In the genomic region with DNA sequence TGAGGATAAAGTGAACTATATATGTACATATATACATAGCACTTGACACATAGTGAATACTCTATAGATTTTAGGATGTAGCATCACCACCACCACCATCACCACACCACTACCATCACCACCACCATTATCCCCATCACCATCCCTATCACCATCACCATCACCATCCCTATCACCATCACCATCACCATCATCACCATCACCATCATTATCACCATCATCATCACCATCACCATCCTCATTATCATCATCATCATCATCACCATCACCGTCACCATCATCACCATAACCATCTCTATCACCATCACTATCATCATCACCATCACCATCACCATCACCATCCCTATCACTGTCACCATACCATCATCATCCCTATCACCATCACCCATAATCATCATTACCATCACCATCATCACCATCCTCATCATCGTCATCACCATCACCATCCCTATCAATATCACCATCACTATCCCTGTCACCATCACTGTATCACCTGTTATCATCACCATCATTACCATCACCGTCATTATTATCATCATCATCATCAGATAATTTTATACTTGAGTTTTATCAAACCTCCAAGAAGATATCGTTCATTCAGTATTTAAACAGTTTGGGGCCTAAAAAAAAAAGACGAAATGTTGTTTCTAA, we compare ENCODE assay signal across 20 cellular contexts.
DNase-seq lines count a peak whose midpoint lies in the region; ATAC-seq, FAIRE-seq and TF ChIP-seq lines count a peak whose summit lies in the region.
"Had no signal": no experiment of that assay in that cellular context is flagged by ENCODE, and none has a peak within 500 bp of the region (broad histone marks: within the 10 kb centered on the region; RNA-seq: fewer than 3 reads in every experiment).

No MANE protein-coding gene starts in this region.

- H2BK15ac ChIP-seq in H1 (ENCODE audit: low read length) (no peak overlapping the region), mesenchymal stem cell (ENCODE audit: low read depth, poor library complexity, severe bottlenecking) (no peak overlapping the region)

- TF ChIP-seq POLR2A in H54 (IDR thresholded peaks at IDR 0.05; ENCODE audit: low read depth, low read length) (no peak), H1 (IDR thresholded peaks at IDR 0.05; ENCODE audit: control extremely low read depth in 1 of 2, low read depth in 2 of 2, low read length in 2 of 2) (no peak)

- no peaks in the 10 kb centered on the region for H3K79me2 ChIP-seq in H1 (ENCODE audit: control insufficient read depth in 1 of 2, insufficient read depth in 2 of 2, low read length in 2 of 2)

- H2BK5ac ChIP-seq in H1 (ENCODE audit: low read depth, low read length) (no peak overlapping the region), mesenchymal stem cell (ENCODE audit: low read depth, low read length, poor library complexity, severe bottlenecking) (no peak overlapping the region)

- peaks cover 0 to 5% (median 0%) of the 10 kb centered on the region in 4 experiments; a peak in 3 of 8 replicates for H3K36me3 ChIP-seq in H1 (ENCODE audit: control insufficient read depth in 2 of 4, insufficient read depth in 4 of 4, low read length in 3 of 4)
- no peaks in the 10 kb centered on the region for H3K36me3 ChIP-seq in mesenchymal stem cell (ENCODE audit: control insufficient read depth in 1 of 2, insufficient read depth in 2 of 2, low read depth in 1 of 2, low read length in 2 of 2)
- H3K36me3 ChIP-seq: BE2C had no signal

- H3K4ac ChIP-seq in H1 (replicated peaks; ENCODE audit: insufficient read length, low read depth, low read length) = no peak overlapping the region
- H3K4ac ChIP-seq in mesenchymal stem cell (ENCODE audit: low read depth in 1 of 2, low read length in 2 of 2) = no peak overlapping the region

- no peaks in the 10 kb centered on the region for H3K79me1 ChIP-seq in H1 (ENCODE audit: low read depth, low read length)
- H3K79me1 ChIP-seq in mesenchymal stem cell (replicated peaks; ENCODE audit: low read length, poor library complexity, severe bottlenecking) = no peaks in the 10 kb centered on the region

- H3K18ac ChIP-seq in H1 (ENCODE audit: extremely low read depth, low read length) (no peak overlapping the region), mesenchymal stem cell (ENCODE audit: low read depth in 1 of 2, low read length in 2 of 2) (no peak overlapping the region)

- no peak overlapping the region for H4K91ac ChIP-seq in H1 (replicated peaks; ENCODE audit: insufficient read length, low read length)
- H4K91ac ChIP-seq in mesenchymal stem cell (ENCODE audit: low read length) = no peak overlapping the region

- POLR2A ChIA-PET in H1 (lab: Charles Lee; ENCODE audit: partially characterized antibody) = no interaction called here

- no peak overlapping the region for H3K27ac ChIP-seq in H1 (ENCODE audit: low read depth, low read length)
- H3K27ac ChIP-seq in mesenchymal stem cell (ENCODE audit: low read length, poor library complexity, severe bottlenecking) = no peak overlapping the region
- H3K27ac ChIP-seq: GM23248, HL-60 had no signal

- H3K9ac ChIP-seq in H1 (replicated peaks in 1 of 4; ENCODE audit: extremely low read depth in 1 of 4, low read depth in 3 of 4, low read length in 3 of 4) (no peak overlapping the region), mesenchymal stem cell (ENCODE audit: low read length) (no peak overlapping the region)
- H3K9ac ChIP-seq: GM23248 had no signal

- H2BK120ac ChIP-seq in H1 (replicated peaks; ENCODE audit: low read depth, low read length) (no peak overlapping the region), mesenchymal stem cell (ENCODE audit: low read depth, low read length) (no peak overlapping the region)

- no peak for TF ChIP-seq EP300 in H1 (IDR thresholded peaks at IDR 0.05; ENCODE audit: borderline replicate concordance in 1 of 2, low read depth in 2 of 2, low read length in 2 of 2)

- H2BK12ac ChIP-seq in H1 (ENCODE audit: low read depth, low read length) (no peak overlapping the region), mesenchymal stem cell (ENCODE audit: low read length in 2 of 2) (no peak overlapping the region)

- no peak overlapping the region for H4K5ac ChIP-seq in H1 (ENCODE audit: insufficient read length, low read depth, low read length)

- H3K23me2 ChIP-seq in H1 (ENCODE audit: low read depth, low read length) = peaks cover 6% of the 10 kb centered on the region; the same call in 1 of the 2 replicates

- H3K23ac ChIP-seq in H1 (ENCODE audit: insufficient read length) (no peak overlapping the region), mesenchymal stem cell (ENCODE audit: low read length in 2 of 2) (no peak overlapping the region)

- no peak overlapping the region for H2BK20ac ChIP-seq in H1 (ENCODE audit: low read length)

- DNase-seq in H54 (ENCODE audit: insufficient read length, low spot score) (no peak), HTR-8/SVneo (ENCODE audit: insufficient read length, low spot score) (no peak), H1 (ENCODE audit: low read depth in 1 of 2, low spot score in 2 of 2) (no peak), mesenchymal stem cell (no peak)
- DNase-seq in activated naive CD4-positive, alpha-beta T cell treated with Interleukin-2 at 50 U/mL for 16 hours = no peak
- DNase-seq: ACHN; BE2C; C1 segment of cervical spinal cord; CD4-positive, CD25-positive, alpha-beta regulatory T cell; CD8-positive, alpha-beta memory T cell; COR-L47; H7; Kasumi-1; KG1 had no signal

- H4K8ac ChIP-seq in H1 (ENCODE audit: extremely low read depth, insufficient read depth, low read length) (no peak overlapping the region), mesenchymal stem cell (ENCODE audit: low read length) (no peak overlapping the region)

- H3K4me3 ChIP-seq in H1 (ENCODE audit: extremely low read depth in 1 of 4, insufficient read depth in 2 of 4, low read depth in 3 of 4, low read length in 4 of 4) (no peak overlapping the region), mesenchymal stem cell (ENCODE audit: insufficient read depth in 1 of 2, low read depth in 1 of 2, low read length in 2 of 2) (no peak overlapping the region)
- H3K4me3 ChIP-seq: GM23248 had no signal

- WGBS in H1 (ENCODE audit: extremely low coverage in 1 of 2, insufficient coverage in 1 of 2, insufficient read length in 1 of 2, insufficient replicate concordance in 2 of 2, low coverage in 1 of 2, low lambda C conversion rate in 2 of 2, missing lambda C conversion rate in 1 of 2), 2 experiments = 83 to 100% methylated on average over 1 to 5 of the region's 5 CpGs
- 87% methylated on average over 5 of the region's 5 CpGs for WGBS in mesenchymal stem cell

- FAIRE-seq in H54 (lab: Jason Lieb, UNC) (peak; percentile 11), HTR-8/SVneo (lab: Jason Lieb, UNC) (peak; percentile 97), H1 (lab: Jason Lieb, UNC) (no peak)
- FAIRE-seq: D721Med, G401.6, GM19239 had no signal

- H3K56ac ChIP-seq in H1 (replicated peaks; ENCODE audit: insufficient read length, low read depth, low read length) = peak overlapping the region; percentile 98

- no peak for TF ChIP-seq RAD21 in H1 (IDR thresholded peaks at IDR 0.05 in 1 of 2, conservative IDR thresholded peaks at IDR 0.05 in 1 of 2; ENCODE audit: low read depth in 2 of 2, low read length in 2 of 2)

- H3K4me2 ChIP-seq in H1 (ENCODE audit: insufficient read depth in 1 of 2, low read depth in 2 of 2, low read length in 2 of 2) (no peak overlapping the region), mesenchymal stem cell (ENCODE audit: low read length, poor library complexity, severe bottlenecking) (no peak overlapping the region)

- no peak overlapping the region for H2AK5ac ChIP-seq in H1 (ENCODE audit: low read depth, low read length)
- no peak overlapping the region for H2AK5ac ChIP-seq in mesenchymal stem cell (ENCODE audit: low read length, severe bottlenecking)

- no peak for ATAC-seq in GM19455 (IDR thresholded peaks at IDR 0.05; ENCODE audit: unreplicated experiment)

- H3K14ac ChIP-seq in H1 (ENCODE audit: insufficient read length) (no peak overlapping the region), mesenchymal stem cell (ENCODE audit: low read length in 2 of 2) (no peak overlapping the region)

- H3K9me3 ChIP-seq in H1 (ENCODE audit: insufficient read depth in 2 of 2, low read depth in 1 of 2, low read length in 1 of 2) (no peaks in the 10 kb centered on the region), mesenchymal stem cell (ENCODE audit: control insufficient read depth, low read length) (no peaks in the 10 kb centered on the region)
- H3K9me3 ChIP-seq: BE2C had no signal

- H4K20me1 ChIP-seq in H1 (replicated peaks in 1 of 2; ENCODE audit: control insufficient read depth in 1 of 2, insufficient read depth in 2 of 2, low read length in 2 of 2) = peaks cover 0 to 4% of the 10 kb centered on the region in 2 experiments

- H3K27me3 ChIP-seq in H1 (replicated peaks in 1 of 4; ENCODE audit: control insufficient read depth in 3 of 4, extremely low read depth in 1 of 4, insufficient read depth in 3 of 4, low read length in 3 of 4) (no peaks in the 10 kb centered on the region), mesenchymal stem cell (ENCODE audit: control insufficient read depth in 1 of 2, insufficient read depth in 1 of 2, low read length in 2 of 2) (peaks cover 0 to 6% of the 10 kb centered on the region in 2 experiments)
- H3K27me3 ChIP-seq: BE2C had no signal

- CTCF ChIA-PET in H1 (lab: Charles Lee; ENCODE audit: partially characterized antibody) = interaction anchor here (0.7 to 1.1 kb wide), 2 partner anchors 14 to 1256 kb away, joined by 3 read pairs; no protein-coding TSS in a partner anchor

- no peak for TF ChIP-seq CTCF in H1 (IDR thresholded peaks at IDR 0.05; ENCODE audit: control extremely low read depth in 1 of 3, insufficient read depth in 1 of 3, low read depth in 1 of 3, low read length in 3 of 3)

- H3K4me1 ChIP-seq in H1 (replicated peaks in 1 of 4; ENCODE audit: control insufficient read depth in 3 of 4, insufficient read depth in 4 of 4, low read length in 3 of 4) (peaks cover 0 to 2% (median under 1%) of the 10 kb centered on the region in 4 experiments; a peak in 1 of 7 replicates), mesenchymal stem cell (ENCODE audit: control insufficient read depth, insufficient read depth, low read depth, low read length) (peaks cover 3% of the 10 kb centered on the region)
- H3K4me1 ChIP-seq: BE2C had no signal

- H2AFZ ChIP-seq in H1 (ENCODE audit: low read length) (no peak overlapping the region), mesenchymal stem cell (ENCODE audit: low read depth, low read length) (no peak overlapping the region)
- H2AFZ ChIP-seq: GM23248 had no signal

TF ChIP-seq in H1, 55 proteins besides CTCF, POLR2A, EP300 and RAD21:
- TF ChIP-seq POLR2AphosphoS5 (IDR thresholded peaks at IDR 0.05; ENCODE audit: low read depth, low read length) (peak; percentile 72; the same call in 1 of the 2 replicates), CBX8 (IDR thresholded peaks at IDR 0.05; ENCODE audit: borderline replicate concordance, low read depth, low read length) (no peak)
TF ChIP-seq in H1: peak in this region for 1.
